In the genomic region with DNA sequence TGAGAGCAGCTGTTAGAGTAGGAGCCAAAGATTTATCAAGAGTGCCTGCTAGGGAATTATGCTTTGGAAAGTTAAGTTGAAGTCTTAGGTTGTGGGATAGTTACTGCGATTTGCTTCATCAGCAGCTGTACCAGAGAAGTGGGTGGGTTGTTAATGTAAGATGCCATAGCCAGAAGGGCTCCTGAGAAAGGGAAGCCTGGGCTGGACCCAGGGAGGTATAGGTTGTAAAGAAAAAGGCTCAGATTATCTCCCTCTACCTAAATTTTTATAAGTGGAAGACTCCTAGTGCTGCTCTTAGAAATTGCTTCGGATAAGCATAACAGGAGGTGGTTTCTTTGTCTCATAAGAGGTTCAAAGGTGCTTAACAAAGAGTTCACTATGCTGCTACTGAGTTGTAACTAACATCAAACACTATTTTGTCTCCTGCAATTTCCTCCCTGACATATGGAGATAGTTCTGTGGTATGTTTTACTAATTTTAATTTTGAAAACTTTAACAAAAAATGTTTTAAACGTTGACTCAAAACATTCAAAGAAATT, we compare ENCODE assay signal across 2 cellular contexts.
TF ChIP-seq lines count a peak whose summit lies in the region.

No MANE protein-coding gene starts in this region.

TF ChIP-seq in WTC11, 78 proteins besides CTCF, POLR2A, EP300 and RAD21 (continues in another document):
- TF ChIP-seq NR1H2 (CRISPR knock-in tag; IDR thresholded peaks at IDR 0.05): no peak
- no peak for TF ChIP-seq NR3C1 (CRISPR knock-in tag; conservative IDR thresholded peaks at IDR 0.05; ENCODE audit: low read depth)
- TF ChIP-seq ZSCAN18 (CRISPR knock-in tag; IDR thresholded peaks at IDR 0.05): no peak
- TF ChIP-seq ZNF263 (CRISPR knock-in tag; IDR thresholded peaks at IDR 0.05; ENCODE audit: low read depth): no peak
- TF ChIP-seq ARID4B (CRISPR knock-in tag; IDR thresholded peaks at IDR 0.05; ENCODE audit: borderline replicate concordance): no peak
- no peak for TF ChIP-seq EMX1 (CRISPR knock-in tag; IDR thresholded peaks at IDR 0.05)
- no peak for TF ChIP-seq ZNF317 (CRISPR knock-in tag; IDR thresholded peaks at IDR 0.05; ENCODE audit: borderline replicate concordance, low read depth)
- TF ChIP-seq, protein P1, sequence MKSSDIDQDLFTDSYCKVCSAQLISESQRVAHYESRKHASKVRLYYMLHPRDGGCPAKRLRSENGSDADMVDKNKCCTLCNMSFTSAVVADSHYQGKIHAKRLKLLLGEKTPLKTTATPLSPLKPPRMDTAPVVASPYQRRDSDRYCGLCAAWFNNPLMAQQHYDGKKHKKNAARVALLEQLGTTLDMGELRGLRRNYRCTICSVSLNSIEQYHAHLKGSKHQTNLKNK (CRISPR knock-in tag; IDR thresholded peaks at IDR 0.05): no peak
- no peak for TF ChIP-seq ZNF532 (CRISPR knock-in tag; IDR thresholded peaks at IDR 0.05; ENCODE audit: borderline replicate concordance)
- TF ChIP-seq ZNF396 (CRISPR knock-in tag; IDR thresholded peaks at IDR 0.05; ENCODE audit: borderline replicate concordance): no peak
- no peak for TF ChIP-seq TCF7 (CRISPR knock-in tag; IDR thresholded peaks at IDR 0.05; ENCODE audit: low read depth)
- no peak for TF ChIP-seq HMGA2 (CRISPR knock-in tag; IDR thresholded peaks at IDR 0.05)
- TF ChIP-seq MAX (CRISPR knock-in tag; IDR thresholded peaks at IDR 0.05): no peak

TF ChIP-seq in SK-N-SH, 30 proteins besides CTCF, POLR2A, EP300 and RAD21:
- no peak for TF ChIP-seq TAF1 (IDR thresholded peaks at IDR 0.05; ENCODE audit: borderline replicate concordance, low read depth, low read length)
- no peak for TF ChIP-seq SIN3A (IDR thresholded peaks at IDR 0.05; ENCODE audit: borderline replicate concordance, low read depth, low read length)
- TF ChIP-seq, protein P2, sequence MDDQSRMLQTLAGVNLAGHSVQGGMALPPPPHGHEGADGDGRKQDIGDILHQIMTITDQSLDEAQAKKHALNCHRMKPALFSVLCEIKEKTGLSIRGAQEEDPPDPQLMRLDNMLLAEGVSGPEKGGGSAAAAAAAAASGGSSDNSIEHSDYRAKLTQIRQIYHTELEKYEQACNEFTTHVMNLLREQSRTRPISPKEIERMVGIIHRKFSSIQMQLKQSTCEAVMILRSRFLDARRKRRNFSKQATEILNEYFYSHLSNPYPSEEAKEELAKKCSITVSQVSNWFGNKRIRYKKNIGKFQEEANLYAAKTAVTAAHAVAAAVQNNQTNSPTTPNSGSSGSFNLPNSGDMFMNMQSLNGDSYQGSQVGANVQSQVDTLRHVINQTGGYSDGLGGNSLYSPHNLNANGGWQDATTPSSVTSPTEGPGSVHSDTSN (IDR thresholded peaks at IDR 0.05): no peak
- no peak for TF ChIP-seq REST (IDR thresholded peaks at IDR 0.05; ENCODE audit: low read depth, low read length)
- no peak for TF ChIP-seq POLR2AphosphoS5 (IDR thresholded peaks at IDR 0.05; ENCODE audit: low read depth, low read length)
- TF ChIP-seq, protein P3, sequence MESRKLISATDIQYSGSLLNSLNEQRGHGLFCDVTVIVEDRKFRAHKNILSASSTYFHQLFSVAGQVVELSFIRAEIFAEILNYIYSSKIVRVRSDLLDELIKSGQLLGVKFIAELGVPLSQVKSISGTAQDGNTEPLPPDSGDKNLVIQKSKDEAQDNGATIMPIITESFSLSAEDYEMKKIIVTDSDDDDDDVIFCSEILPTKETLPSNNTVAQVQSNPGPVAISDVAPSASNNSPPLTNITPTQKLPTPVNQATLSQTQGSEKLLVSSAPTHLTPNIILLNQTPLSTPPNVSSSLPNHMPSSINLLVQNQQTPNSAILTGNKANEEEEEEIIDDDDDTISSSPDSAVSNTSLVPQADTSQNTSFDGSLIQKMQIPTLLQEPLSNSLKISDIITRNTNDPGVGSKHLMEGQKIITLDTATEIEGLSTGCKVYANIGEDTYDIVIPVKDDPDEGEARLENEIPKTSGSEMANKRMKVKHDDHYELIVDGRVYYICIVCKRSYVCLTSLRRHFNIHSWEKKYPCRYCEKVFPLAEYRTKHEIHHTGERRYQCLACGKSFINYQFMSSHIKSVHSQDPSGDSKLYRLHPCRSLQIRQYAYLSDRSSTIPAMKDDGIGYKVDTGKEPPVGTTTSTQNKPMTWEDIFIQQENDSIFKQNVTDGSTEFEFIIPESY (IDR thresholded peaks at IDR 0.05; ENCODE audit: borderline replicate concordance, low read depth): no peak
- TF ChIP-seq CHD2 (IDR thresholded peaks at IDR 0.05; ENCODE audit: low read length, partially characterized antibody): no peak
- TF ChIP-seq NRF1 (IDR thresholded peaks at IDR 0.05; ENCODE audit: low read depth, low read length): no peak
- no peak for TF ChIP-seq TEAD4 (IDR thresholded peaks at IDR 0.05; ENCODE audit: borderline replicate concordance, insufficient read depth)
- no peak for TF ChIP-seq MEF2A (IDR thresholded peaks at IDR 0.05; ENCODE audit: borderline replicate concordance, low read depth)
- no peak for TF ChIP-seq TCF12 (IDR thresholded peaks at IDR 0.05)
- TF ChIP-seq, protein P4, sequence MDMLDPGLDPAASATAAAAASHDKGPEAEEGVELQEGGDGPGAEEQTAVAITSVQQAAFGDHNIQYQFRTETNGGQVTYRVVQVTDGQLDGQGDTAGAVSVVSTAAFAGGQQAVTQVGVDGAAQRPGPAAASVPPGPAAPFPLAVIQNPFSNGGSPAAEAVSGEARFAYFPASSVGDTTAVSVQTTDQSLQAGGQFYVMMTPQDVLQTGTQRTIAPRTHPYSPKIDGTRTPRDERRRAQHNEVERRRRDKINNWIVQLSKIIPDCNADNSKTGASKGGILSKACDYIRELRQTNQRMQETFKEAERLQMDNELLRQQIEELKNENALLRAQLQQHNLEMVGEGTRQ (IDR thresholded peaks at IDR 0.05; ENCODE audit: borderline replicate concordance, low read depth, low read length): no peak
- no peak for TF ChIP-seq RCOR1 (IDR thresholded peaks at IDR 0.05; ENCODE audit: low read length)
- TF ChIP-seq RFX5 (IDR thresholded peaks at IDR 0.05; ENCODE audit: low read length): no peak
- no peak for TF ChIP-seq ELF1 (IDR thresholded peaks at IDR 0.05)
- no peak for TF ChIP-seq FOSL2 (IDR thresholded peaks at IDR 0.05; ENCODE audit: borderline replicate concordance, low read depth)
- TF ChIP-seq NFIC (IDR thresholded peaks at IDR 0.05; ENCODE audit: borderline replicate concordance): no peak
- no peak for TF ChIP-seq YY1 (IDR thresholded peaks at IDR 0.05; ENCODE audit: low read depth)
- TF ChIP-seq, protein P5, sequence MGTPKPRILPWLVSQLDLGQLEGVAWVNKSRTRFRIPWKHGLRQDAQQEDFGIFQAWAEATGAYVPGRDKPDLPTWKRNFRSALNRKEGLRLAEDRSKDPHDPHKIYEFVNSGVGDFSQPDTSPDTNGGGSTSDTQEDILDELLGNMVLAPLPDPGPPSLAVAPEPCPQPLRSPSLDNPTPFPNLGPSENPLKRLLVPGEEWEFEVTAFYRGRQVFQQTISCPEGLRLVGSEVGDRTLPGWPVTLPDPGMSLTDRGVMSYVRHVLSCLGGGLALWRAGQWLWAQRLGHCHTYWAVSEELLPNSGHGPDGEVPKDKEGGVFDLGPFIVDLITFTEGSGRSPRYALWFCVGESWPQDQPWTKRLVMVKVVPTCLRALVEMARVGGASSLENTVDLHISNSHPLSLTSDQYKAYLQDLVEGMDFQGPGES (IDR thresholded peaks at IDR 0.05; ENCODE audit: low read depth, low read length): no peak
TF ChIP-seq in SK-N-SH: peak in this region for 0.
